In the genomic region with DNA sequence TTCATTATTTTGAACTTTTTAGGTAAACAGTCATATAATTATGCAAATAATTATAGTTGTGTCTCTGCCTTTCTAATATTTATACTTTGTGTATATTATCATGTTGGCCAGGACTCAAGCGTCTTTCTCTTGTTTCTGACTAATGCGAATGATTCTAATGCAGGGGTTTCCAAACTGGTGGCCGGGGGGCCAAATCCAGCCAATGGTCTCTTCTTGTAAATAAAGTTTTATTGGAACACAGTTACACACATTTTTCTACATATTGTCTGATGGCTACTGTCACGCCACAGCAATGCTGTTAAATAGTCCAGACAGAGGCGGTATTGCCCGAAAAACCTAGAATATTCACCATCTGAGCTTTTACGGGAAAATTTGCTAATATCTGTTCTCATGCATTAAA, we compare ENCODE assay signal across 17 cellular contexts. TPM values are rescaled to one million over a fixed set of nuclear protein-coding genes. Genes with fewer than 3 reads are reported as not detected.
A peak's percentile ranks its signal among the peaks of the same experiment; 100 is the strongest.
DNase-seq lines count a peak whose midpoint lies in the region; ATAC-seq, FAIRE-seq and TF ChIP-seq lines count a peak whose summit lies in the region.
"Had no signal": no experiment of that assay in that cellular context is flagged by ENCODE, and none has a peak within 500 bp of the region (broad histone marks: within the 10 kb centered on the region; RNA-seq: fewer than 3 reads in every experiment).

No MANE protein-coding gene starts in this region.

- no peaks in the 10 kb centered on the region for H3K9me3 ChIP-seq in HepG2 (ENCODE audit: low read length)
- no peaks in the 10 kb centered on the region for H3K9me3 ChIP-seq in right lobe of liver
- H3K9me3 ChIP-seq in right atrium auricular region: no peaks in the 10 kb centered on the region
- no peaks in the 10 kb centered on the region for H3K9me3 ChIP-seq in psoas muscle

- no TSS peak for BruUV-seq in HepG2 (replicated peaks; lab: Mats Ljungman, UMichigan)

- no peaks in the 10 kb centered on the region for H3K79me2 ChIP-seq in HepG2 (ENCODE audit: insufficient read depth, low read length)

- H3K27ac ChIP-seq in HepG2 (ENCODE audit: extremely low read length, insufficient read depth, low read length) (no peak overlapping the region), right lobe of liver (no peak overlapping the region), right atrium auricular region (peak overlapping the region; percentile 88 to 96), psoas muscle (peak overlapping the region; percentile 80)

- H2AFZ ChIP-seq in HepG2 (ENCODE audit: low read length): no peak overlapping the region
- H2AFZ ChIP-seq: GM23338 had no signal

- no peak for ATAC-seq in HepG2
- no peak for ATAC-seq in right lobe of liver
- ATAC-seq in psoas muscle: no peak
- no peak for ATAC-seq in HG03196 (IDR thresholded peaks at IDR 0.05; ENCODE audit: unreplicated experiment)
- ATAC-seq: GM23338, right cardiac atrium had no signal

- H3K36me3 ChIP-seq in HepG2 (replicated peaks in 1 of 2; ENCODE audit: control insufficient read depth in 1 of 2, insufficient read depth in 2 of 2, low read length in 2 of 2) (no peaks in the 10 kb centered on the region), right lobe of liver (no peaks in the 10 kb centered on the region), right atrium auricular region (no peaks in the 10 kb centered on the region), psoas muscle (ENCODE audit: insufficient read depth in 1 of 2, low read depth in 1 of 2) (no peaks in the 10 kb centered on the region)

- POLR2A ChIA-PET in HepG2 (lab: Yijun Ruan, JAX): no interaction called here

- H3K9ac ChIP-seq in HepG2 (ENCODE audit: insufficient read depth, low read depth, low read length): no peak overlapping the region

- in situ Hi-C loops in HepG2 (cut with HindIII; ENCODE audit: extremely low pct_ligation_motif_present, low pct_unique_long_range_greater_than_20kb): no loop called here

- TF ChIP-seq POLR2A in HepG2 (IDR thresholded peaks at IDR 0.05; ENCODE audit: insufficient read depth in 1 of 2, low read depth in 2 of 2, low read length in 2 of 2): no peak
- TF ChIP-seq POLR2A in right lobe of liver (IDR thresholded peaks at IDR 0.05): no peak

- no peak for TF ChIP-seq CTCF in HepG2 (CRISPR knock-in tag; IDR thresholded peaks at IDR 0.05)
- no peak for TF ChIP-seq CTCF in right lobe of liver (IDR thresholded peaks at IDR 0.05)
- TF ChIP-seq CTCF in right atrium auricular region (IDR thresholded peaks at IDR 0.05): no peak
- TF ChIP-seq CTCF in psoas muscle (IDR thresholded peaks at IDR 0.05): no peak

- intact Hi-C loops in HepG2 (cut with micrococcal nuclease; ENCODE audit: unreplicated experiment): loop anchor here (10.0 kb wide), 1 partner anchor 108 kb away; a partner anchor contains a TSS
- intact Hi-C loops in right lobe of liver (cut with DNase I): no loop called here
- intact Hi-C loops in psoas muscle (cut with DNase I): loop anchor here in 1 of 2 donors (10.0 kb wide), 1 partner anchor 528 kb away; no protein-coding TSS in a partner anchor

- CTCF ChIA-PET in HepG2 (lab: Yijun Ruan, JAX; ENCODE audit: low intra/inter-chr PET ratio, low total read pairs): no interaction called here

- H4K20me1 ChIP-seq in HepG2 (ENCODE audit: insufficient read depth, low read length): no peaks in the 10 kb centered on the region

- TF ChIP-seq RAD21 in HepG2 (CRISPR knock-in tag; IDR thresholded peaks at IDR 0.05): no peak

- 99% methylated on average over 7 of the region's 7 CpGs for WGBS in HepG2 (ENCODE audit: low lambda C conversion rate)
- WGBS in right lobe of liver (ENCODE audit: insufficient coverage, low coverage, low lambda C conversion rate, missing lambda C conversion rate): 95% methylated on average over 6 of the region's 7 CpGs
- 98 to 99% (median 99%) methylated on average over 7 of the region's 7 CpGs for WGBS in psoas muscle, 3 donors

- no peak for FAIRE-seq in HepG2 (lab: Jason Lieb, UNC)
- FAIRE-seq: G401.6, GM19239 had no signal

- H3K4me3 ChIP-seq in HepG2 (replicated peaks in 1 of 3; ENCODE audit: insufficient read depth in 1 of 3, low read depth in 2 of 3, low read length in 3 of 3) (no peak overlapping the region), right lobe of liver (no peak overlapping the region), right atrium auricular region (no peak overlapping the region), psoas muscle (no peak overlapping the region)
- H3K4me3 ChIP-seq: GM23338 had no signal

- TF ChIP-seq EP300 in HepG2 (IDR thresholded peaks at IDR 0.05; ENCODE audit: low read depth in 2 of 2, low read length in 2 of 2) (no peak), HepG2 (CRISPR knock-in tag; IDR thresholded peaks at IDR 0.05; ENCODE audit: borderline replicate concordance) (no peak)

- H3K27me3 ChIP-seq in HepG2 (ENCODE audit: control insufficient read depth in 1 of 2, insufficient read depth in 2 of 2, low read length in 2 of 2) (no peaks in the 10 kb centered on the region; a peak in 1 of 5 replicates), right lobe of liver (no peaks in the 10 kb centered on the region), right atrium auricular region (no peaks in the 10 kb centered on the region), psoas muscle (ENCODE audit: insufficient read depth in 3 of 3, low read length in 2 of 3) (peaks cover 0 to 15% (median 3%) of the 10 kb centered on the region in 3 donors)

- H3K4me1 ChIP-seq in HepG2 (ENCODE audit: insufficient read depth, low read length): peaks cover 73% of the 10 kb centered on the region
- peaks cover 0 to 12% (median 3%) of the 10 kb centered on the region in 4 donors for H3K4me1 ChIP-seq in right lobe of liver
- H3K4me1 ChIP-seq in right atrium auricular region: peaks cover 0 to 71% of the 10 kb centered on the region in 2 donors
- H3K4me1 ChIP-seq in psoas muscle: peaks cover 18% of the 10 kb centered on the region

- no peak for DNase-seq in HepG2 (ENCODE audit: low spot score)
- DNase-seq in right lobe of liver: no peak
- DNase-seq in right atrium auricular region (ENCODE audit: low spot score): no peak
- no peak for DNase-seq in psoas muscle
- no peak for DNase-seq in middle frontal gyrus (ENCODE audit: extremely low spot score, low spot score)
- DNase-seq in activated CD4-positive, CD25-positive, alpha-beta regulatory T cell (lab: John Stamatoyannopoulos, UW): no peak
- DNase-seq in activated CD4-positive, CD25-positive, alpha-beta regulatory T cell treated with anti-CD3 and anti-CD28 coated beads, Interleukin-2, amount 50 U/mL, for 72 hours: no peak
- DNase-seq: activated CD4-positive, alpha-beta T cell treated with anti-CD3 and anti-CD28 coated beads, Interleukin-2, amount 50 U/mL, for 1 hour; cerebellar nuclear complex; hippocampal formation; NCI-H526 treated with DMSO at 0.1 percent for 48 hours; T-helper 1 cell had no signal

- no peak overlapping the region for H3K4me2 ChIP-seq in HepG2 (ENCODE audit: low read depth, low read length)
- H3K4me2 ChIP-seq: GM23338 had no signal

TF ChIP-seq in HepG2, 621 proteins besides CTCF, POLR2A, EP300 and RAD21 (continues in another document):
- TF ChIP-seq, protein P1, sequence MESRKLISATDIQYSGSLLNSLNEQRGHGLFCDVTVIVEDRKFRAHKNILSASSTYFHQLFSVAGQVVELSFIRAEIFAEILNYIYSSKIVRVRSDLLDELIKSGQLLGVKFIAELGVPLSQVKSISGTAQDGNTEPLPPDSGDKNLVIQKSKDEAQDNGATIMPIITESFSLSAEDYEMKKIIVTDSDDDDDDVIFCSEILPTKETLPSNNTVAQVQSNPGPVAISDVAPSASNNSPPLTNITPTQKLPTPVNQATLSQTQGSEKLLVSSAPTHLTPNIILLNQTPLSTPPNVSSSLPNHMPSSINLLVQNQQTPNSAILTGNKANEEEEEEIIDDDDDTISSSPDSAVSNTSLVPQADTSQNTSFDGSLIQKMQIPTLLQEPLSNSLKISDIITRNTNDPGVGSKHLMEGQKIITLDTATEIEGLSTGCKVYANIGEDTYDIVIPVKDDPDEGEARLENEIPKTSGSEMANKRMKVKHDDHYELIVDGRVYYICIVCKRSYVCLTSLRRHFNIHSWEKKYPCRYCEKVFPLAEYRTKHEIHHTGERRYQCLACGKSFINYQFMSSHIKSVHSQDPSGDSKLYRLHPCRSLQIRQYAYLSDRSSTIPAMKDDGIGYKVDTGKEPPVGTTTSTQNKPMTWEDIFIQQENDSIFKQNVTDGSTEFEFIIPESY (CRISPR knock-in tag; IDR thresholded peaks at IDR 0.05): no peak
- TF ChIP-seq ZNF530 (CRISPR knock-in tag; IDR thresholded peaks at IDR 0.05; ENCODE audit: low read depth): no peak

RNA-seq across cellular contexts. Expression of a gene that starts 8.9 kb away (rescaled TPM):
- total RNA-seq in HepG2 (2016; rRNA removed; fragmentation: Illumina TruSeq; extraction: Trizol) (9.8 and 24.0 TPM in 2 replicates), right lobe of liver (10 to 100 TPM; 10.5 to 22.0 (median 13.7) TPM), right atrium auricular region (10 to 100 TPM in 1 of 2 donors, 1 to 10 TPM in 1; 5.8 to 12.0 TPM), psoas muscle (10 to 100 TPM in 2 of 4 donors, 1 to 10 TPM in 2; 5.6 to 13.9 (median 9.4) TPM)
- 2.9 and 4.1 TPM in 2 replicates for total RNA-seq in HepG2 (2016; cell fraction: cytosol; rRNA removed; fragmentation: Illumina TruSeq; extraction: Trizol; ENCODE audit: low read depth)
- 8.5 and 20.1 TPM in 2 replicates for total RNA-seq in HepG2 (2016; cell fraction: insoluble cytoplasmic fraction; rRNA removed; fragmentation: Illumina TruSeq; extraction: Trizol)
- 7.7 and 7.9 TPM in 2 replicates for total RNA-seq in HepG2 (2016; cell fraction: membrane; rRNA removed; fragmentation: Illumina TruSeq; extraction: Trizol)
- total RNA-seq in HepG2 (2016; cell fraction: nucleus; rRNA removed; fragmentation: Illumina TruSeq; extraction: Trizol): 29.0 and 30.4 TPM in 2 replicates
- polyA plus RNA-seq in HepG2 (2011; rRNA removed) (21.7 and 22.8 TPM in 2 replicates), psoas muscle (10 to 100 TPM in 2 of 3 donors, 1 to 10 TPM in 1; 8.3 to 13.1 (median 10.8) TPM)
- polyA plus RNA-seq in HepG2 (2011; cell fraction: cytosol; rRNA removed): 14.9 and 16.0 TPM in 2 replicates
- polyA plus RNA-seq in HepG2 (2011; cell fraction: nucleus; rRNA removed): 67.0 and 84.3 TPM in 2 replicates
- 25.3 and 34.5 TPM in 2 replicates for polyA plus RNA-seq in HepG2 (2012)
- polyA plus RNA-seq in HepG2 (2016; cell fraction: cytosol; fragmentation: Illumina TruSeq; extraction: Trizol; ENCODE audit: low read depth): 3.3 and 3.7 TPM in 2 replicates
- 7.8 and 10.0 TPM in 2 replicates for polyA plus RNA-seq in HepG2 (2016; cell fraction: insoluble cytoplasmic fraction; fragmentation: Illumina TruSeq; extraction: Trizol; ENCODE audit: low read depth)
- 6.3 and 6.9 TPM in 2 replicates for polyA plus RNA-seq in HepG2 (2016; cell fraction: membrane; fragmentation: Illumina TruSeq; extraction: Trizol; ENCODE audit: low read depth)
- 66.5 TPM in 2 replicates for polyA plus RNA-seq in HepG2 (2016; cell fraction: nucleus; fragmentation: Illumina TruSeq; extraction: Trizol; ENCODE audit: insufficient read depth, low read depth)
- polyA minus RNA-seq in HepG2 (2011; rRNA and poly(A)+ RNA removed; ENCODE audit: low replicate concordance): 10.4 and 14.1 TPM in 2 replicates
- polyA minus RNA-seq in HepG2 (2011; cell fraction: cytosol; rRNA and poly(A)+ RNA removed): 8.6 and 9.1 TPM in 2 replicates
- 22.9 and 23.1 TPM in 2 replicates for polyA minus RNA-seq in HepG2 (2011; cell fraction: nucleus; rRNA and poly(A)+ RNA removed)

Comparison
In these comparisons a context has a peak if more than half of its experiments do, and no peak if none do; other contexts are left out.
1. H3K27ac ChIP-seq: peak in right atrium auricular region (2 of 2) and psoas muscle (single experiment); none in HepG2 (single experiment) and right lobe of liver (0 of 3).